29 cellular contexts compared by ENCODE assay signal in the genomic region with DNA sequence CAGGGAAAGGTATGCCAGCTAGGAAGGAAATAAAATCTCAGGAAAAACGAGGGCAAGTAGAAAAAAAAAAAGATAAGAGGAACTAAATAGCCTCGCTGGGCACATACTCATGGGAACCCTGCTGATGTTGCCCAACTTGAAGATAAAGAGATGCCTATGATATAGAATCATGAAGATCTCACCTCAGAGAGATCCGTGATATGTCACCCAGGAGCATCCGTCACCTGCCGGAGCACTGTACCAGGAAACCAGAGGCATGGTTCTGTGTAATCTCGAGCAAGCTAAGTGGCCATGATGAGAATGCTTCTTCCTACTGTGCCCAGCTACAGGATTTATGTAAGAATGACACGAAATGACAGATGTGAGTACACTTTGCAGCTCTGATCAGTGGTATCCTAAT.
"Had no signal": no experiment of that assay in that cellular context is flagged by ENCODE, and none has a peak within 500 bp of the region (broad histone marks: within the 10 kb centered on the region; RNA-seq: fewer than 3 reads in every experiment).

No MANE protein-coding gene starts in this region.

- FAIRE-seq: astrocyte, colon, frontal cortex had no signal

- DNase-seq: activated CD4-positive, alpha-beta memory T cell treated with anti-CD3 and anti-CD28 coated beads, Interleukin-2, amount 10 ng/mL, durations not matched to agents 7 days and 5 days; activated CD4-positive, alpha-beta T cell treated with anti-CD3 and anti-CD28 coated beads for 36 hours; activated CD4-positive, alpha-beta T cell treated with anti-CD3 and anti-CD28 coated beads, Interleukin-2, amount 10 ng/mL, durations not matched to agents 7 days and 5 days; activated CD4-positive, alpha-beta T cell treated with anti-CD3 and anti-CD28 coated beads, Interleukin-2, amount 50 U/mL, for 4 hours; activated CD4-positive, CD25-positive, alpha-beta regulatory T cell; activated CD4-positive, CD25-positive, alpha-beta regulatory T cell treated with anti-CD3 and anti-CD28 coated beads, Interleukin-2, amount 50 U/mL, for 72 hours; activated CD8-positive, alpha-beta memory T cell treated with anti-CD3 and anti-CD28 coated beads, Interleukin-2, amount 50 U/mL, for 48 hours; activated gamma-delta T cell; activated naive CD4-positive, alpha-beta T cell; activated naive CD4-positive, alpha-beta T cell treated with anti-CD3 and anti-CD28 coated beads, Interleukin-2, amount 10 ng/mL, durations not matched to agents 7 days and 5 days; activated naive CD8-positive, alpha-beta T cell treated with anti-CD3 and anti-CD28 coated beads, Interleukin-2, amount 10 ng/mL, durations not matched to agents 7 days and 5 days; activated T-cell treated with anti-CD3 and anti-CD28 coated beads for 4 hours; activated T-cell treated with anti-CD3 and anti-CD28 coated beads, Interleukin-2, amount 50 U/mL, for 24 hours; activated T-cell treated with anti-CD3 and anti-CD28 coated beads, Interleukin-2, amount 50 U/mL, for 72 hours; amniotic stem cell; anterior cingulate cortex; caudate nucleus; cortex of kidney; effector CD8-positive, alpha-beta T cell; foreskin fibroblast; head of caudate nucleus; T-helper 17 cell; T1000 had no signal

- ATAC-seq: activated CD4-positive, alpha-beta T cell treated with anti-CD3 and anti-CD28 coated beads for 36 hours; activated naive CD4-positive, alpha-beta T cell treated with anti-CD3 and anti-CD28 coated beads, Interleukin-2, amount 50 U/mL, for 72 hours; activated T-cell treated with anti-CD3 and anti-CD28 coated beads, Interleukin-2, amount 50 U/mL, for 72 hours; esophagus mucosa; T-helper 17 cell had no signal

- H3K36me3 Mint-ChIP-seq: activated naive CD4-positive, alpha-beta T cell treated with anti-CD3 and anti-CD28 coated beads, Interleukin-2, amount 10 ng/mL, durations not matched to agents 7 days and 5 days; activated naive CD8-positive, alpha-beta T cell treated with anti-CD3 and anti-CD28 coated beads, Interleukin-2, amount 10 ng/mL, durations not matched to agents 7 days and 5 days had no signal

- H3K9me3 Mint-ChIP-seq: activated CD4-positive, alpha-beta memory T cell treated with anti-CD3 and anti-CD28 coated beads, Interleukin-2, amount 10 ng/mL, durations not matched to agents 7 days and 5 days; activated CD4-positive, alpha-beta T cell treated with anti-CD3 and anti-CD28 coated beads, Interleukin-2, amount 10 ng/mL, durations not matched to agents 7 days and 5 days; activated naive CD4-positive, alpha-beta T cell treated with anti-CD3 and anti-CD28 coated beads, Interleukin-2, amount 10 ng/mL, durations not matched to agents 7 days and 5 days; activated naive CD4-positive, alpha-beta T cell treated with anti-CD3 and anti-CD28 coated beads, Interleukin-2, amount 50 U/mL, for 72 hours; activated naive CD8-positive, alpha-beta T cell treated with anti-CD3 and anti-CD28 coated beads, Interleukin-2, amount 10 ng/mL, durations not matched to agents 7 days and 5 days; activated T-cell treated with anti-CD3 and anti-CD28 coated beads, Interleukin-2, amount 50 U/mL, for 24 hours; activated T-cell treated with anti-CD3 and anti-CD28 coated beads, Interleukin-2, amount 50 U/mL, for 72 hours; T-helper 2 cell treated with Interferon-gamma antibody and Interleukin-4, amounts not matched to agents 5 μg/mL and 100 μg/mL, for 36 hours had no signal

- H3K4me3 Mint-ChIP-seq: activated CD4-positive, alpha-beta memory T cell treated with anti-CD3 and anti-CD28 coated beads, Interleukin-2, amount 10 ng/mL, durations not matched to agents 7 days and 5 days; activated CD4-positive, alpha-beta T cell treated with anti-CD3 and anti-CD28 coated beads for 36 hours; activated CD4-positive, alpha-beta T cell treated with anti-CD3 and anti-CD28 coated beads, Interleukin-2, amount 10 ng/mL, durations not matched to agents 7 days and 5 days; activated naive CD4-positive, alpha-beta T cell treated with anti-CD3 and anti-CD28 coated beads, Interleukin-2, amount 10 ng/mL, durations not matched to agents 7 days and 5 days; activated naive CD8-positive, alpha-beta T cell treated with anti-CD3 and anti-CD28 coated beads, Interleukin-2, amount 10 ng/mL, durations not matched to agents 7 days and 5 days; activated T-cell treated with anti-CD3 and anti-CD28 coated beads, Interleukin-2, amount 50 U/mL, for 24 hours; activated T-cell treated with anti-CD3 and anti-CD28 coated beads, Interleukin-2, amount 50 U/mL, for 72 hours; T-helper 17 cell; T-helper 2 cell treated with Interferon-gamma antibody and Interleukin-4, amounts not matched to agents 5 μg/mL and 100 μg/mL, for 36 hours had no signal

- H3K27ac Mint-ChIP-seq: activated CD4-positive, alpha-beta memory T cell treated with anti-CD3 and anti-CD28 coated beads, Interleukin-2, amount 10 ng/mL, durations not matched to agents 7 days and 5 days; activated CD4-positive, alpha-beta T cell treated with anti-CD3 and anti-CD28 coated beads, Interleukin-2, amount 10 ng/mL, durations not matched to agents 7 days and 5 days; activated naive CD4-positive, alpha-beta T cell treated with anti-CD3 and anti-CD28 coated beads, Interleukin-2, amount 10 ng/mL, durations not matched to agents 7 days and 5 days; activated naive CD4-positive, alpha-beta T cell treated with anti-CD3 and anti-CD28 coated beads, Interleukin-2, amount 50 U/mL, for 72 hours; activated naive CD8-positive, alpha-beta T cell treated with anti-CD3 and anti-CD28 coated beads, Interleukin-2, amount 10 ng/mL, durations not matched to agents 7 days and 5 days; activated T-cell treated with anti-CD3 and anti-CD28 coated beads, Interleukin-2, amount 50 U/mL, for 24 hours; activated T-cell treated with anti-CD3 and anti-CD28 coated beads, Interleukin-2, amount 50 U/mL, for 72 hours; T-helper 17 cell; T-helper 2 cell treated with Interferon-gamma antibody and Interleukin-4, amounts not matched to agents 5 μg/mL and 100 μg/mL, for 36 hours had no signal
